Comparison of ENCODE assay signal across 24 cellular contexts in the genomic region with DNA sequence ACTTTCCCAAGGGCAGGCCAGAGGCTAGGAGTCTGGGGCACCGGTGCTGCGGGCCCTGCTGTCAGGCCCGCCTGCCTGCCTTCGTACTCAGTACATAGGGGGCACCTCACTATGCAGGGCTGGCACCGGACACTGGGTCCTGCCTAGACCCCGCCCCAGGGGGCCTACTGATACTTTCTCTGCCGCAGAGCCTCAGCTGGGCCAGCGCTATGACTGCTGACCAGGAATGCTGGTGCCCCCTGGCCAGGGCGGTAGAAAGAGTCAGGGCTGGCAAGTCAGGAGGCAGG.
"Had no signal": no experiment of that assay in that cellular context is flagged by ENCODE, and none has a peak within 500 bp of the region (broad histone marks: within the 10 kb centered on the region; RNA-seq: fewer than 3 reads in every experiment).

No MANE protein-coding gene starts in this region.

- H3K36me3 ChIP-seq: left lung, lower lobe of right lung, ovary, right atrium auricular region, right lobe of liver, stomach, thyroid gland, transverse colon, upper lobe of left lung had no signal

- FAIRE-seq: keratinocyte had no signal

- H3K9me3 ChIP-seq: left lung, ovary, right atrium auricular region, right lobe of liver, testis, thyroid gland, transverse colon, upper lobe of left lung had no signal

- H3K4me2 ChIP-seq: smooth muscle cell had no signal

- DNase-seq: hippocampal formation; left colon; lower lobe of right lung; mammary epithelial cell; mesenchymal stem cell; naive thymus-derived CD8-positive, alpha-beta T cell; nucleus accumbens; ovary; stimulated activated CD4-positive, alpha-beta T cell treated with anti-CD3 and anti-CD28 coated beads, Interleukin-12 subunit alpha, Interleukin-12 subunit beta, amount 100 ng/mL, for 4 hours; stimulated activated CD4-positive, alpha-beta T cell treated with anti-CD3 and anti-CD28 coated beads, Interleukin-15, amount 100 ng/mL, for 24 hours; stimulated activated CD4-positive, alpha-beta T cell treated with anti-CD3 and anti-CD28 coated beads, Interleukin-2, amount 100 ng/mL, for 24 hours; stimulated activated CD4-positive, alpha-beta T cell treated with anti-CD3 and anti-CD28 coated beads, Interleukin-4, amount 100 ng/mL, for 1 hour; stimulated activated naive B cell treated with anti-CD40 and anti-IgM and Interleukin-4, amounts not matched to agents 10 μg/mL and 1 μg/mL and 100 μg/mL, for 72 hours; stimulated activated naive CD8-positive, alpha-beta T cell treated with anti-CD3 and anti-CD28 coated beads, Interleukin-15, Interleukin-2, amounts not matched to agents 100 U/mL and 50 U/mL, for 24 hours; stomach; testis; transverse colon; upper lobe of left lung had no signal

- ATAC-seq: left colon; left lung; lower lobe of right lung; naive thymus-derived CD8-positive, alpha-beta T cell; right lobe of liver; stimulated activated naive B cell treated with anti-CD40 and anti-IgM and Interleukin-4, amounts not matched to agents 10 μg/mL and 1 μg/mL and 100 μg/mL, for 72 hours; stimulated activated naive CD8-positive, alpha-beta T cell treated with anti-CD3 and anti-CD28 coated beads, Interleukin-15, Interleukin-2, amounts not matched to agents 100 U/mL and 50 U/mL, for 24 hours had no signal

- H3K27ac ChIP-seq: left lung, lower lobe of right lung, ovary, right atrium auricular region, right lobe of liver, stomach, testis, thyroid gland, transverse colon, upper lobe of left lung had no signal

- H3K4me3 ChIP-seq: left lung, lower lobe of right lung, ovary, right atrium auricular region, right lobe of liver, smooth muscle cell, stomach, testis, thyroid gland, transverse colon, upper lobe of left lung had no signal

- H3K27me3 ChIP-seq: ovary, right atrium auricular region, right lobe of liver, testis, thyroid gland, transverse colon, upper lobe of left lung had no signal
